1 cellular context compared by ENCODE assay signal in the genomic region with DNA sequence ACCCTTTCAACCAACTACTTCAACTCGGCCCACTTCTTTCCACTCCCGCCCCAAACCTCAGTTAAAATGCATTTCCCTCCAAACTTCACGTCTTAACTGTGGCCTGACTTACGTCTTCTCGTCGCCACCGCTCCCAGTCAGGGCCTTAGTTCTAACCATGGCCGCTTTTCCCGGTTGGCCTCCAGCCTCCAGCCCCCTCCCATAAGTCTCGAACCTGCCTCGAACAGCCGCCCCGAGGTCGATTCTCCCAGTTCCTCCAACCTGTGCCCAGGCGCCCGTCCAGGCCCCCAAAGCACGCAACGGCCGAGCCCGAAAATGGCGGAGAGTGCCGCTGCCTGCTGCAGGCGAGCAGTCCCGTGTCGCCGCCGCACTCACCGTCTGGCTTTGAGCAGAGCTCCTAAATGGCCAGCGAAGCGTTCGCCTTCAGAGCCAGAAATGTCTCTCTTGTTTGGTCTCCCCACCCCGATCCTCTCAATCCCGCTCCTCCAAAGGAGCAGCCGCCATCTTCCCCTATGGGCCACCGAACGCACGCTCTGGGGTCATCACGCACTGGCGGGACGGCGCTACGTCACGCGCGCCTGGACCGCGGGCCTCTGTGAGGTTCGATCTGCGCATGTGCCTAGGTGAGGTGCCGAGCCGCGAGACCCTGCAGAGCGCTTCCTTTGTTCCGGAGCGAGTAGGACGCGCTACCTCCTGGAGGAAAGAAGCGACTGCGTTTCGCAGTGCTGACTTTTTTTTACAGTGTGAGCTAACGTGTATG.
A peak's percentile ranks its signal among the peaks of the same experiment; 100 is the strongest.
TF ChIP-seq lines count a peak whose summit lies in the region.

TSS of gene WDR33 (minus strand) at position 535 of the 760 bp plus-strand sequence. CDS start 40,190 bp downstream, outside the sequence.

TF ChIP-seq in HepG2, 621 proteins besides CTCF, POLR2A, EP300 and RAD21 (continued from another document and continues in another):
- TF ChIP-seq ETS1 (CRISPR knock-in tag; IDR thresholded peaks at IDR 0.05): peak; percentile 31; the same call in 1 of the 2 replicates
- peak; percentile 44; the same call in 1 of the 2 replicates for TF ChIP-seq GFI1 (CRISPR knock-in tag; IDR thresholded peaks at IDR 0.05; ENCODE audit: borderline replicate concordance)
- TF ChIP-seq ATAD3A (CRISPR knock-in tag; IDR thresholded peaks at IDR 0.05): no peak
- TF ChIP-seq MNT (IDR thresholded peaks at IDR 0.05): peak; percentile 48
- peak; percentile 99 for TF ChIP-seq PHF8 (CRISPR knock-in tag; IDR thresholded peaks at IDR 0.05)
- TF ChIP-seq ZSCAN22 (CRISPR knock-in tag; IDR thresholded peaks at IDR 0.05): 0 out of 2 replicates have a peak, but pooled peaks have one; percentile 49
- TF ChIP-seq NFIC (IDR thresholded peaks at IDR 0.05; ENCODE audit: low read length): no peak
- TF ChIP-seq, protein P1, sequence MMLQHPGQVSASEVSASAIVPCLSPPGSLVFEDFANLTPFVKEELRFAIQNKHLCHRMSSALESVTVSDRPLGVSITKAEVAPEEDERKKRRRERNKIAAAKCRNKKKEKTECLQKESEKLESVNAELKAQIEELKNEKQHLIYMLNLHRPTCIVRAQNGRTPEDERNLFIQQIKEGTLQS (CRISPR knock-in tag; IDR thresholded peaks at IDR 0.05): no peak
- TF ChIP-seq, protein P2, sequence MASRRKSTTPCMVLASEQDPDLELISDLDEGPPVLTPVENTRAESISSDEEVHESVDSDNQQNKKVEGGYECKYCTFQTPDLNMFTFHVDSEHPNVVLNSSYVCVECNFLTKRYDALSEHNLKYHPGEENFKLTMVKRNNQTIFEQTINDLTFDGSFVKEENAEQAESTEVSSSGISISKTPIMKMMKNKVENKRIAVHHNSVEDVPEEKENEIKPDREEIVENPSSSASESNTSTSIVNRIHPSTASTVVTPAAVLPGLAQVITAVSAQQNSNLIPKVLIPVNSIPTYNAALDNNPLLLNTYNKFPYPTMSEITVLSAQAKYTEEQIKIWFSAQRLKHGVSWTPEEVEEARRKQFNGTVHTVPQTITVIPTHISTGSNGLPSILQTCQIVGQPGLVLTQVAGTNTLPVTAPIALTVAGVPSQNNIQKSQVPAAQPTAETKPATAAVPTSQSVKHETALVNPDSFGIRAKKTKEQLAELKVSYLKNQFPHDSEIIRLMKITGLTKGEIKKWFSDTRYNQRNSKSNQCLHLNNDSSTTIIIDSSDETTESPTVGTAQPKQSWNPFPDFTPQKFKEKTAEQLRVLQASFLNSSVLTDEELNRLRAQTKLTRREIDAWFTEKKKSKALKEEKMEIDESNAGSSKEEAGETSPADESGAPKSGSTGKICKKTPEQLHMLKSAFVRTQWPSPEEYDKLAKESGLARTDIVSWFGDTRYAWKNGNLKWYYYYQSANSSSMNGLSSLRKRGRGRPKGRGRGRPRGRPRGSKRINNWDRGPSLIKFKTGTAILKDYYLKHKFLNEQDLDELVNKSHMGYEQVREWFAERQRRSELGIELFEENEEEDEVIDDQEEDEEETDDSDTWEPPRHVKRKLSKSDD (CRISPR knock-in tag; IDR thresholded peaks at IDR 0.05; ENCODE audit: low read depth): peak; percentile 99
- peak; percentile 91 for TF ChIP-seq ZNF33B (CRISPR knock-in tag; IDR thresholded peaks at IDR 0.05)
- TF ChIP-seq ZNF784 (CRISPR knock-in tag; IDR thresholded peaks at IDR 0.05; ENCODE audit: borderline replicate concordance): peak; percentile 93
- TF ChIP-seq MIER3 (CRISPR knock-in tag; IDR thresholded peaks at IDR 0.05; ENCODE audit: borderline replicate concordance): peak; percentile 97; the same call in 1 of the 2 replicates
- 0 out of 2 replicates have a peak, but pooled peaks have one; percentile 56 for TF ChIP-seq CSRNP2 (CRISPR knock-in tag; conservative IDR thresholded peaks at IDR 0.05; ENCODE audit: low read depth)
- 0 out of 2 replicates have a peak, but pooled peaks have one; percentile 44 for TF ChIP-seq MAZ (IDR thresholded peaks at IDR 0.05; ENCODE audit: borderline replicate concordance, low read depth, low read length)
- TF ChIP-seq MAZ (CRISPR knock-in tag; IDR thresholded peaks at IDR 0.05; ENCODE audit: low read depth): peak; percentile 93
- peak; percentile 83; the same call in 1 of the 2 replicates for TF ChIP-seq GATA4 (IDR thresholded peaks at IDR 0.05; ENCODE audit: borderline replicate concordance, low read depth)
- peak; percentile 22; the same call in 1 of the 2 replicates for TF ChIP-seq ZNF367 (CRISPR knock-in tag; IDR thresholded peaks at IDR 0.05; ENCODE audit: borderline replicate concordance)
- TF ChIP-seq GATAD1 (CRISPR knock-in tag; IDR thresholded peaks at IDR 0.05): peak; percentile 93
- no peak for TF ChIP-seq NONO (IDR thresholded peaks at IDR 0.05)
- TF ChIP-seq NONO (CRISPR knock-in tag; conservative IDR thresholded peaks at IDR 0.05): peak; percentile 98
- peak; percentile 88; the same call in 1 of the 2 replicates for TF ChIP-seq GLMP (CRISPR knock-in tag; IDR thresholded peaks at IDR 0.05; ENCODE audit: borderline replicate concordance)
- peak; percentile 71; the same call in 1 of the 2 replicates for TF ChIP-seq MTA1 (CRISPR knock-in tag; IDR thresholded peaks at IDR 0.05; ENCODE audit: borderline replicate concordance)
- 0 out of 2 replicates have a peak, but pooled peaks have one; percentile 65 for TF ChIP-seq TBP (CRISPR knock-in tag; IDR thresholded peaks at IDR 0.05)
- TF ChIP-seq ZNF761 (CRISPR knock-in tag; conservative IDR thresholded peaks at IDR 0.05): 0 out of 2 replicates have a peak, but pooled peaks have one; percentile 34
- peak; percentile 96 for TF ChIP-seq ZNF274 (CRISPR knock-in tag; IDR thresholded peaks at IDR 0.05)
- peak; percentile 74 for TF ChIP-seq BRD4 (CRISPR knock-in tag; IDR thresholded peaks at IDR 0.05)
- TF ChIP-seq ZIK1 (CRISPR knock-in tag; IDR thresholded peaks at IDR 0.05; ENCODE audit: borderline replicate concordance, low read depth): peak; percentile 78; the same call in 1 of the 2 replicates
- TF ChIP-seq RARA (CRISPR knock-in tag; IDR thresholded peaks at IDR 0.05): peak; percentile 61
- peak; percentile 29; the same call in 1 of the 2 replicates for TF ChIP-seq ZBTB43 (CRISPR knock-in tag; conservative IDR thresholded peaks at IDR 0.05)
- peak; percentile 90; the same call in 1 of the 2 replicates for TF ChIP-seq MEIS1 (CRISPR knock-in tag; IDR thresholded peaks at IDR 0.05; ENCODE audit: borderline replicate concordance)
- no peak for TF ChIP-seq GABPA (IDR thresholded peaks at IDR 0.05; ENCODE audit: low read depth, low read length)
- TF ChIP-seq GABPA (CRISPR knock-in tag; IDR thresholded peaks at IDR 0.05; ENCODE audit: low read depth): peak; percentile 59
- TF ChIP-seq THYN1 (CRISPR knock-in tag; IDR thresholded peaks at IDR 0.05; ENCODE audit: borderline replicate concordance, low read depth): no peak
- TF ChIP-seq SCMH1 (CRISPR knock-in tag; IDR thresholded peaks at IDR 0.05; ENCODE audit: borderline replicate concordance): no peak
- TF ChIP-seq SIN3A (IDR thresholded peaks at IDR 0.05; ENCODE audit: borderline replicate concordance, low read depth, low read length): peak; percentile 69
- peak; percentile 64 for TF ChIP-seq AHR (CRISPR knock-in tag; IDR thresholded peaks at IDR 0.05)
- TF ChIP-seq ZSCAN25 (CRISPR knock-in tag; IDR thresholded peaks at IDR 0.05): peak; percentile 47; the same call in 1 of the 2 replicates
- TF ChIP-seq EHMT2 (IDR thresholded peaks at IDR 0.05; ENCODE audit: borderline replicate concordance, low read depth, low read length): no peak
- no peak for TF ChIP-seq ZNF207 (IDR thresholded peaks at IDR 0.05; ENCODE audit: borderline replicate concordance)
- peak; percentile 81 for TF ChIP-seq ESRRA (CRISPR knock-in tag; IDR thresholded peaks at IDR 0.05; ENCODE audit: low read depth)
- TF ChIP-seq ZNF670 (CRISPR knock-in tag; IDR thresholded peaks at IDR 0.05; ENCODE audit: borderline replicate concordance): peak; percentile 96
- peak; percentile 96 for TF ChIP-seq HNRNPLL (IDR thresholded peaks at IDR 0.05; ENCODE audit: low read depth, low read length, poor library complexity, severe bottlenecking)
- peak; percentile 86; the same call in 1 of the 2 replicates for TF ChIP-seq NFKB2 (CRISPR knock-in tag; IDR thresholded peaks at IDR 0.05; ENCODE audit: borderline replicate concordance)
- peak; percentile 83 for TF ChIP-seq NFRKB (IDR thresholded peaks at IDR 0.05)
